In genomic region chr1:34518146-34518545, GRCh38 we compare ENCODE assay signal across 30 cellular contexts.
"Had no signal": no experiment of that assay in that cellular context is flagged by ENCODE, and none has a peak within 500 bp of the region (broad histone marks: within the 10 kb centered on the region; RNA-seq: fewer than 3 reads in every experiment).

No MANE protein-coding gene starts in this region.

- H3K4me1 ChIP-seq: sigmoid colon, stomach, thyroid gland, upper lobe of right lung had no signal

- H3K4me3 Mint-ChIP-seq: activated CD4-positive, alpha-beta memory T cell treated with anti-CD3 and anti-CD28 coated beads, Interleukin-2, amount 10 ng/mL, durations not matched to agents 7 days and 5 days; activated CD4-positive, alpha-beta T cell treated with anti-CD3 and anti-CD28 coated beads, Interleukin-2, amount 10 ng/mL, durations not matched to agents 7 days and 5 days; activated naive CD4-positive, alpha-beta T cell treated with anti-CD3 and anti-CD28 coated beads, Interleukin-2, amount 50 U/mL, for 24 hours; activated naive CD8-positive, alpha-beta T cell treated with anti-CD3 and anti-CD28 coated beads, Interleukin-2, amount 50 U/mL, for 24 hours; activated T-cell treated with anti-CD3 and anti-CD28 coated beads, Interleukin-2, amount 50 U/mL, for 4 hours; effector memory CD8-positive, alpha-beta T cell; nephron progenitor cell; stimulated activated naive B cell treated with anti-CD40 and anti-IgM and Interleukin-4, amounts not matched to agents 10 μg/mL and 1 μg/mL and 100 μg/mL, for 72 hours; WTC11 had no signal

- H3K9me3 ChIP-seq: neutrophil, ovary, sigmoid colon, thyroid gland, upper lobe of right lung had no signal

- H3K27ac ChIP-seq: neutrophil, ovary, sigmoid colon, stomach, thyroid gland, upper lobe of right lung had no signal

- H3K4me1 Mint-ChIP-seq: activated CD4-positive, alpha-beta memory T cell treated with anti-CD3 and anti-CD28 coated beads, Interleukin-2, amount 10 ng/mL, durations not matched to agents 7 days and 5 days; activated CD4-positive, alpha-beta T cell treated with anti-CD3 and anti-CD28 coated beads, Interleukin-2, amount 10 ng/mL, durations not matched to agents 7 days and 5 days; activated naive CD4-positive, alpha-beta T cell treated with anti-CD3 and anti-CD28 coated beads, Interleukin-2, amount 50 U/mL, for 24 hours; activated naive CD8-positive, alpha-beta T cell treated with anti-CD3 and anti-CD28 coated beads, Interleukin-2, amount 50 U/mL, for 24 hours; nephron progenitor cell; stimulated activated naive B cell treated with anti-CD40 and anti-IgM and Interleukin-4, amounts not matched to agents 10 μg/mL and 1 μg/mL and 100 μg/mL, for 72 hours; WTC11 had no signal

- H3K36me3 Mint-ChIP-seq: activated naive CD4-positive, alpha-beta T cell treated with anti-CD3 and anti-CD28 coated beads, Interleukin-2, amount 50 U/mL, for 24 hours; stimulated activated naive B cell treated with anti-CD40 and anti-IgM and Interleukin-4, amounts not matched to agents 10 μg/mL and 1 μg/mL and 100 μg/mL, for 72 hours; WTC11 had no signal

- H3K27me3 Mint-ChIP-seq: activated CD4-positive, alpha-beta T cell treated with anti-CD3 and anti-CD28 coated beads, Interleukin-2, amount 10 ng/mL, durations not matched to agents 7 days and 5 days; activated naive CD4-positive, alpha-beta T cell treated with anti-CD3 and anti-CD28 coated beads, Interleukin-2, amount 50 U/mL, for 24 hours had no signal

- H3K27ac Mint-ChIP-seq: activated CD4-positive, alpha-beta memory T cell treated with anti-CD3 and anti-CD28 coated beads, Interleukin-2, amount 10 ng/mL, durations not matched to agents 7 days and 5 days; activated CD4-positive, alpha-beta T cell treated with anti-CD3 and anti-CD28 coated beads, Interleukin-2, amount 10 ng/mL, durations not matched to agents 7 days and 5 days; activated naive CD4-positive, alpha-beta T cell treated with anti-CD3 and anti-CD28 coated beads, Interleukin-2, amount 50 U/mL, for 24 hours; activated naive CD8-positive, alpha-beta T cell treated with anti-CD3 and anti-CD28 coated beads, Interleukin-2, amount 50 U/mL, for 24 hours; activated T-helper 2 cell treated with anti-CD3 and anti-CD28 coated beads, Interferon-gamma antibody, Interleukin-2, Interleukin-4, amounts not matched to agents 10 μg/mL and 5 μg/mL and 100 μg/mL, durations not matched to agents 14 hours and 24 hours and 36 hours; effector memory CD8-positive, alpha-beta T cell; nephron progenitor cell; progenitor cell of endocrine pancreas; stimulated activated naive B cell treated with anti-CD40 and anti-IgM and Interleukin-4, amounts not matched to agents 10 μg/mL and 1 μg/mL and 100 μg/mL, for 72 hours; WTC11 had no signal

- H3K9me3 Mint-ChIP-seq: activated naive CD4-positive, alpha-beta T cell treated with anti-CD3 and anti-CD28 coated beads, Interleukin-2, amount 50 U/mL, for 24 hours; activated naive CD8-positive, alpha-beta T cell treated with anti-CD3 and anti-CD28 coated beads, Interleukin-2, amount 50 U/mL, for 24 hours; activated T-helper 2 cell treated with anti-CD3 and anti-CD28 coated beads, Interferon-gamma antibody, Interleukin-2, Interleukin-4, amounts not matched to agents 10 μg/mL and 5 μg/mL and 100 μg/mL, durations not matched to agents 14 hours and 24 hours and 36 hours had no signal

- DNase-seq: activated CD4-positive, alpha-beta memory T cell treated with anti-CD3 and anti-CD28 coated beads, Interleukin-2, amount 10 ng/mL, durations not matched to agents 7 days and 5 days; activated CD4-positive, alpha-beta T cell treated with anti-CD3 and anti-CD28 coated beads for 1 hour; activated CD4-positive, alpha-beta T cell treated with anti-CD3 and anti-CD28 coated beads, Interleukin-2, amount 10 ng/mL, durations not matched to agents 7 days and 5 days; activated CD8-positive, alpha-beta memory T cell treated with anti-CD3 and anti-CD28 coated beads, Interleukin-2, amount 50 U/mL, for 48 hours; activated naive CD8-positive, alpha-beta T cell treated with anti-CD3 and anti-CD28 coated beads, Interleukin-2, amount 50 U/mL, for 24 hours; activated T-cell treated with anti-CD3 and anti-CD28 coated beads, Interleukin-2, amount 50 U/mL, for 4 hours; amygdala; caudate nucleus; cortex of kidney; effector memory CD8-positive, alpha-beta T cell; erythroblast; head of caudate nucleus; hippocampal formation; left cardiac atrium; left ventricle myocardium superior; mucosa of descending colon; nephron progenitor cell; ovary; sigmoid colon; small intestine; stimulated activated CD4-positive, alpha-beta T cell treated with anti-CD3 and anti-CD28 coated beads, Interleukin-4, amount 100 ng/mL, for 4 hours; stimulated activated naive B cell treated with anti-CD40 and anti-IgM and Interleukin-4, amounts not matched to agents 10 μg/mL and 1 μg/mL and 100 μg/mL, for 72 hours; stomach; thyroid gland; upper lobe of right lung had no signal

- H3K27me3 ChIP-seq: neutrophil, ovary, thyroid gland, upper lobe of right lung had no signal
